ENCODE assay signal across 7 cellular contexts in the genomic region with DNA sequence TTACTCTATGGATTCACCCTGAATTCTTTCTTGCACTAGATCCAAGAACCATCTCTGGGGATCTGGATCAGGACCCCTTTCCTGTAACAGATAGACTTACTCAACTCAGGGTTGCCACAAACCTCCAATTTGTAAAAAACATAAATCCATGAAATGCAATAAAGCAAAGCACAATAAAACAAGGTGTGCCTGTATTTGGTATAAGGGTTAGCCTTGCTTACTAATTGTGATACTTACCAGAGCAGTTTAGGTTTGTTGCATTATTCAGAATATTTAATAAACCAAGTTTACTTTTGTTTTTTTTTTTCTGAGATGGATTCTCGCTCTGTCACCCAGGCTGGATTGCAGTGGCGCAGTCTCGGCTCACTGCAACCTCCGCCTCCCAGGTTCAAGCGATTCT.
"Had no signal": no experiment of that assay in that cellular context is flagged by ENCODE, and none has a peak within 500 bp of the region (broad histone marks: within the 10 kb centered on the region; RNA-seq: fewer than 3 reads in every experiment).

No MANE protein-coding gene starts in this region.

- H3K4me3 ChIP-seq: K562 had no signal

- H3K9me3 Mint-ChIP-seq: H9 had no signal

- DNase-seq: GOT3, H9, HCEC 1CT, IMR-90, KG1 had no signal

- H3K27ac ChIP-seq: HL-60 had no signal

- ATAC-seq: K562 had no signal

- H3K27ac Mint-ChIP-seq: H9 had no signal

- H3K4me3 Mint-ChIP-seq: H9 had no signal
